In the genomic region with DNA sequence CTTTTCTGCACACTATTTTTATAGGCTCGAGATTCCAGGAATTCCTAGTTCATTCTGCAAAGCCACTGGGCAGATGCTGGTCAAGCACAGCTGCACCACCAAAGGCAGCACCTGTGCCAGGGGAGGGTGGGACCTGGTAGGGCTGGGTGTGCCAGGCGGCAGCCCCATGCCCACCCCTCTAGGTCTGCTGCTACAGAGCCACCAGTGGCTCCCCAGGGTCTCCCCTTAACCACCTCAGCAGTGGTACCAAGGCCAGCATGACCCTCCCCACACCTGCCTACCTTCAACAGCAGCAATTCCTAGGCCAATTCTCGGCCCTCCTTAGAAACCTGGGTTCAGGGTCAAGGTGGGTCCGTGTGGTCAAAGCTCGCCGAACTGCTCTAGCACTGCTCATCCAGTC, we compare ENCODE assay signal across 22 cellular contexts. TPM values are rescaled to one million over a fixed set of nuclear protein-coding genes. Genes with fewer than 3 reads are reported as not detected.
"Had no signal": no experiment of that assay in that cellular context is flagged by ENCODE, and none has a peak within 500 bp of the region (broad histone marks: within the 10 kb centered on the region; RNA-seq: fewer than 3 reads in every experiment).

No MANE protein-coding gene starts in this region.

- H3K36me3 ChIP-seq: esophagus muscularis mucosa, gastroesophageal sphincter, heart left ventricle, left lung, lower lobe of right lung had no signal

- H3K4me3 ChIP-seq: coronary artery, dorsolateral prefrontal cortex, esophagus muscularis mucosa, gastroesophageal sphincter, heart left ventricle, left lung, lower lobe of right lung, mucosa of descending colon had no signal

- H3K9me3 ChIP-seq: esophagus muscularis mucosa, gastroesophageal sphincter, heart left ventricle, left lung, lower lobe of right lung, mucosa of descending colon had no signal

- H3K27ac ChIP-seq: coronary artery, dorsolateral prefrontal cortex, esophagus muscularis mucosa, foreskin keratinocyte, gastroesophageal sphincter, heart left ventricle, left lung, lower lobe of right lung had no signal

- ATAC-seq: foreskin keratinocyte, gastroesophageal sphincter, heart left ventricle, left cardiac atrium, left lung, left ventricle myocardium superior, lower lobe of right lung, mucosa of descending colon had no signal

- DNase-seq: dermis blood vessel endothelial cell; dorsolateral prefrontal cortex; effector CD4-positive, alpha-beta T cell; effector memory CD4-positive, alpha-beta T cell; foreskin keratinocyte; heart left ventricle; hippocampal formation; left cardiac atrium; left lung; left ventricle myocardium superior; lower lobe of right lung; mesenchymal stem cell; mucosa of descending colon had no signal

- H3K4me1 ChIP-seq: esophagus muscularis mucosa, foreskin keratinocyte, gastroesophageal sphincter, heart left ventricle, left lung, lower lobe of right lung had no signal

RNA-seq across cellular contexts. Expression of gene PHF21B, which starts 39.5 kb away (rescaled TPM):
- total RNA-seq: dermis blood vessel endothelial cell, endothelial cell of umbilical vein, fibroblast of villous mesenchyme, lower lobe of right lung, lung microvascular endothelial cell, mesenteric fat pad had no signal
- polyA plus RNA-seq: endothelial cell of umbilical vein, fibroblast of lung, keratinocyte had no signal
